Comparison of ENCODE assay signal across 22 cellular contexts in the genomic region with DNA sequence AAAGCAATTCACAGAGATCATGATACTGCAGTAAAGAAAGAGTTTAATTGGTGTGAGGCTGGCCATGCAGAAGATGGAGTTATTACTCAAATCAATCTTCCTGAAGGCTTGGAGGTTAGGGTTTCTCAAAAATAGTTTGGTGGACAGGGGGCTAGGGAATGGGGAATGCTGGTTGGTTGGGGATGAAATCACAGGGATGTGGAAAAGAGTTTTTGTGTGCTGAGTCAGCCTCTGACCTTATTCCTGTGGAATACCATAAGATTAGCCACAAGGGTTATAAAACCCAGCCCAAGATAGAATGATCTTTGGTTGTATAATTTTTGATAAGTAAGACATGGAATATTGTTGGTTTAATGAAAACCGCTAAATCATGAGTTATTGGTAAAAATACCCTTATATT.
A peak's percentile ranks its signal among the peaks of the same experiment; 100 is the strongest.
DNase-seq lines count a peak whose midpoint lies in the region; ATAC-seq, FAIRE-seq and TF ChIP-seq lines count a peak whose summit lies in the region.
"Had no signal": no experiment of that assay in that cellular context is flagged by ENCODE, and none has a peak within 500 bp of the region (broad histone marks: within the 10 kb centered on the region; RNA-seq: fewer than 3 reads in every experiment).

No MANE protein-coding gene starts in this region.

- FAIRE-seq in RCC 7860 (lab: Jason Lieb, UNC) (peak; percentile 81), astrocyte (lab: Jason Lieb, UNC) (no peak)
- FAIRE-seq: H1, HTR-8/SVneo, K562 had no signal

- H3K27ac Mint-ChIP-seq in astrocyte (ENCODE audit: unreplicated experiment) (no peak overlapping the region), neural crest cell (ENCODE audit: unreplicated experiment) (peak overlapping the region; percentile 52)
- H3K27ac Mint-ChIP-seq: CD4-positive, CD25-positive, alpha-beta regulatory T cell; CD8-positive, alpha-beta memory T cell had no signal

- H3K36me3 ChIP-seq in astrocyte (ENCODE audit: insufficient read depth, low read length), result no peaks in the 10 kb centered on the region
- H3K36me3 ChIP-seq: BE2C, HAP-1 had no signal

- DNase-seq in AG10803 (ENCODE audit: low read depth) (peak; percentile 17), RCC 7860 (ENCODE audit: low spot score) (no peak), astrocyte (ENCODE audit: low read depth) (peak; percentile 37), neural crest cell (ENCODE audit: low read depth, low spot score) (no peak), COLO668 (lab: John Stamatoyannopoulos, UW; ENCODE audit: unreplicated experiment) (no peak)
- DNase-seq in stimulated activated CD4-positive, alpha-beta T cell treated with anti-CD3 and anti-CD28 coated beads, Interleukin-15, amount 100 ng/mL, for 24 hours, result no peak
- DNase-seq: 8988T; BE2C; C1 segment of cervical spinal cord; Caco-2; CD4-positive, CD25-positive, alpha-beta regulatory T cell; CD8-positive, alpha-beta memory T cell; DMS153; DMS79; GDM1; IMR-90 had no signal

- H3K27me3 Mint-ChIP-seq in astrocyte (ENCODE audit: low read depth, unreplicated experiment) (no peaks in the 10 kb centered on the region), neural crest cell (ENCODE audit: low read depth) (no peaks in the 10 kb centered on the region)
- H3K27me3 Mint-ChIP-seq: CD4-positive, CD25-positive, alpha-beta regulatory T cell; CD8-positive, alpha-beta memory T cell had no signal

- H3K27me3 ChIP-seq in astrocyte (ENCODE audit: insufficient read depth, low read length), result no peaks in the 10 kb centered on the region
- H3K27me3 ChIP-seq: BE2C had no signal

- H3K4me1 ChIP-seq in astrocyte (ENCODE audit: insufficient read depth, low read length), result no peaks in the 10 kb centered on the region
- H3K4me1 ChIP-seq: BE2C, Caco-2, HAP-1 had no signal

- H3K4me1 Mint-ChIP-seq in astrocyte (ENCODE audit: low read depth, unreplicated experiment), result no peaks in the 10 kb centered on the region
- peaks cover 4% of the 10 kb centered on the region for H3K4me1 Mint-ChIP-seq in neural crest cell
- H3K4me1 Mint-ChIP-seq: CD8-positive, alpha-beta memory T cell had no signal

- no peak for TF ChIP-seq CTCF in AG10803 (conservative IDR thresholded peaks at IDR 0.05; ENCODE audit: low read length)
- TF ChIP-seq CTCF in astrocyte (IDR thresholded peaks at IDR 0.05; ENCODE audit: insufficient read depth, low read depth, low read length), result no peak
- TF ChIP-seq CTCF in neural crest cell (conservative IDR thresholded peaks at IDR 0.05), result no peak

- ATAC-seq in HG02970 (IDR thresholded peaks at IDR 0.05; ENCODE audit: low FRiP score, unreplicated experiment) (no peak), HG03571 (IDR thresholded peaks at IDR 0.05; ENCODE audit: unreplicated experiment) (no peak)
- ATAC-seq: K562 had no signal

- H3K36me3 Mint-ChIP-seq in astrocyte (ENCODE audit: low read depth, unreplicated experiment) (no peaks in the 10 kb centered on the region), neural crest cell (ENCODE audit: low read depth) (no peaks in the 10 kb centered on the region)
- H3K36me3 Mint-ChIP-seq: CD4-positive, CD25-positive, alpha-beta regulatory T cell; CD8-positive, alpha-beta memory T cell had no signal

- H3K4me3 Mint-ChIP-seq in astrocyte (ENCODE audit: unreplicated experiment) (no peak overlapping the region), neural crest cell (no peak overlapping the region)
- H3K4me3 Mint-ChIP-seq: CD4-positive, CD25-positive, alpha-beta regulatory T cell; CD8-positive, alpha-beta memory T cell had no signal

- no peaks in the 10 kb centered on the region for H3K9me3 ChIP-seq in astrocyte (ENCODE audit: insufficient read depth, low read depth, low read length)
- H3K9me3 ChIP-seq: BE2C, Caco-2, HAP-1 had no signal

- H3K4me2 ChIP-seq in astrocyte (ENCODE audit: low read length), result no peak overlapping the region

- no peak overlapping the region for H3K27ac ChIP-seq in astrocyte (ENCODE audit: low read depth, low read length)

- no peaks in the 10 kb centered on the region for H3K79me2 ChIP-seq in astrocyte (ENCODE audit: insufficient read depth, low read length)

- peaks cover 5% of the 10 kb centered on the region for H3K9me3 Mint-ChIP-seq in astrocyte (ENCODE audit: unreplicated experiment)
- H3K9me3 Mint-ChIP-seq in neural crest cell, result peaks cover 7% of the 10 kb centered on the region

- no peaks in the 10 kb centered on the region for H4K20me1 ChIP-seq in astrocyte (ENCODE audit: insufficient read depth, low read length)

- H3K4me3 ChIP-seq in AG10803 (ENCODE audit: low read length), result no peak overlapping the region
- no peak overlapping the region for H3K4me3 ChIP-seq in astrocyte (ENCODE audit: insufficient read depth, low read depth, low read length)
- H3K4me3 ChIP-seq: HAP-1, K562 had no signal

- no peak overlapping the region for H3K9ac ChIP-seq in astrocyte (ENCODE audit: low read length)

- H2AFZ ChIP-seq in astrocyte (ENCODE audit: low read depth, low read length), result no peak overlapping the region

Comparison
In these comparisons a context has a peak if more than half of its experiments do, and no peak if none do; other contexts are left out.
1. DNase-seq: peak in AG10803 (single experiment) and astrocyte (single experiment); none in RCC 7860 (single experiment), neural crest cell (single experiment), stimulated activated CD4-positive, alpha-beta T cell treated with anti-CD3 and anti-CD28 coated beads, Interleukin-15, amount 100 ng/mL, for 24 hours (single experiment) and COLO668 (single experiment).